8 cellular contexts compared by ENCODE assay signal in the genomic region with DNA sequence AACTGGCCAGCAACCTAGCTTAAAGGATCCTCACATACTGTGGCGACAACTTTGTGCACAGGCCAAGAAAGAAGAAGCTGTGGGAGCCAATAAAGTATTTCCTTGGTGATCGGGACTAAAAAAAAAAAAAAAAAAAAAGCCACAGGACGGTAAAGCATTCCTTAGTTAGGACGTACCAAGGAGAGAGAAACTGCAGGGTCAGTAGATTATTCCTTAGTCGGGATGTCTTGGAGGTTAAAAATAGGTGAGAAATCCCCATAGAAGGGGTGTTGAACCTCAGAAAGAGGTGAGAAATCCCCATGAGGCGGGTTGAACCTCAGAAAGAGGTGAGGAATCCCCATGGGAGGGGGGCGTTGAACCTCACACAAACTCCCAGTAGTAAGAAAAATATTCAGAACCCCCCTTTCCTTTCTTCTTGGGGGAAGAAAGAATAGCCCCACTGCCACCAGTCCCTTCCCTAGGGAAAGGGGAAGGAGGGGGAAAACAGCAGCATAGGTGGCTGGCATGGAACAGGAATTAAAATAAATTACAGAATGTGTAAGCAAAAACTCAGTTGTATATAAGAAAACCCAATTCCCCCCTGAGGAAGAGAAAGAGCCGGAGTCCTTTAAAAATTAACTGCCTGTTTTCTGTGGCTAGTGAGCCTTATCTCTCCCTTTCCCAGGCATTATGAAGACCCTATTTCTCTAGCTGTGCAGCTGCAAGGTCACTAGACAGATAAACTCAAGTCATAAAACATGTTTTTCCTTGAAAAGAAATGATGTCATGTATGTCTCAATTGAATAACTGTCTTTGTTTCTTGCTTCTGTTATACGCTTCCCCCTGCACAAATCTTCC. TPM values are rescaled to one million over a fixed set of nuclear protein-coding genes. Genes with fewer than 3 reads are reported as not detected.
A peak's percentile ranks its signal among the peaks of the same experiment; 100 is the strongest.
DNase-seq lines count a peak whose midpoint lies in the region; ATAC-seq and TF ChIP-seq lines count a peak whose summit lies in the region.

No MANE protein-coding gene starts in this region.

- H3K9ac ChIP-seq in duodenal mucosa (ENCODE audit: low read depth in 1 of 2, low read length in 2 of 2) = peak overlapping the region in 1 of 2 donors; percentile 91

- peak overlapping the region in 3 of 7 donors; percentile 17 to 30 (median 21) for H3K4me3 Mint-ChIP-seq in CD8-positive, alpha-beta memory T cell
- H3K4me3 Mint-ChIP-seq in osteocyte (ENCODE audit: unreplicated experiment) = no peak overlapping the region

- no peak overlapping the region for H3K4me3 ChIP-seq in CD8-positive, alpha-beta memory T cell (ENCODE audit: low read length)
- H3K4me3 ChIP-seq in duodenal mucosa (ENCODE audit: low read depth in 1 of 2, low read length in 2 of 2) (peak overlapping the region; percentile 72 to 85), neutrophil (ENCODE audit: low read depth in 1 of 2, low read length in 1 of 2) (no peak overlapping the region)

- DNase-seq in CD8-positive, alpha-beta memory T cell = no peak
- DNase-seq in NAMALWA (ENCODE audit: low spot score) (peak; percentile 33), NOMO-1 treated with dmso at 0.1 percent for 144 hours (lab: John Stamatoyannopoulos, UW; ENCODE audit: unreplicated experiment) (no peak), osteocyte (ENCODE audit: extremely low spot score, unreplicated experiment) (no peak), NCI-H1694 (lab: John Stamatoyannopoulos, UW) (no peak)

- H3K9me3 Mint-ChIP-seq in CD8-positive, alpha-beta memory T cell = peaks cover 0 to 3% (median 2%) of the 10 kb centered on the region in 5 donors
- H3K9me3 Mint-ChIP-seq in osteocyte (ENCODE audit: unreplicated experiment) = peaks cover 1% of the 10 kb centered on the region

- TF ChIP-seq CTCF in neutrophil (IDR thresholded peaks at IDR 0.05) = no peak
- no peak for TF ChIP-seq CTCF in osteocyte (IDR thresholded peaks at IDR 0.05)

- no peaks in the 10 kb centered on the region for H3K27me3 ChIP-seq in CD8-positive, alpha-beta memory T cell (ENCODE audit: insufficient read depth, low read length, poor library complexity, severe bottlenecking)
- H3K27me3 ChIP-seq in duodenal mucosa (ENCODE audit: control insufficient read depth in 1 of 2, insufficient read depth in 2 of 2, low read length in 2 of 2) (no peaks in the 10 kb centered on the region), neutrophil (no peaks in the 10 kb centered on the region)

- H3K4me1 Mint-ChIP-seq in CD8-positive, alpha-beta memory T cell = peaks cover 30 to 33% (median 31%) of the 10 kb centered on the region in 3 donors
- H3K4me1 Mint-ChIP-seq in osteocyte (ENCODE audit: unreplicated experiment) = peaks cover 31% of the 10 kb centered on the region

- H3K36me3 ChIP-seq in CD8-positive, alpha-beta memory T cell (ENCODE audit: insufficient read depth, low read length) = no peaks in the 10 kb centered on the region
- no peaks in the 10 kb centered on the region for H3K36me3 ChIP-seq in duodenal mucosa (ENCODE audit: control insufficient read depth in 1 of 2, insufficient read depth in 2 of 2, low read length in 2 of 2)
- no peaks in the 10 kb centered on the region for H3K36me3 ChIP-seq in neutrophil

- ATAC-seq in HG03378 (IDR thresholded peaks at IDR 0.05; ENCODE audit: unreplicated experiment) = no peak

- peaks cover 13 to 32% (median 23%) of the 10 kb centered on the region in 3 donors for H3K36me3 Mint-ChIP-seq in CD8-positive, alpha-beta memory T cell
- H3K36me3 Mint-ChIP-seq in osteocyte (ENCODE audit: unreplicated experiment) = peaks cover 2% of the 10 kb centered on the region

- peak overlapping the region; percentile 80 for H3K27ac ChIP-seq in CD8-positive, alpha-beta memory T cell (ENCODE audit: low read depth, low read length)
- H3K27ac ChIP-seq in duodenal mucosa (ENCODE audit: low read depth, low read length) = no peak overlapping the region
- peak overlapping the region; percentile 79 for H3K27ac ChIP-seq in neutrophil

- no peaks in the 10 kb centered on the region for H3K27me3 Mint-ChIP-seq in CD8-positive, alpha-beta memory T cell
- no peaks in the 10 kb centered on the region for H3K27me3 Mint-ChIP-seq in osteocyte (ENCODE audit: unreplicated experiment)

- no peaks in the 10 kb centered on the region for H3K9me3 ChIP-seq in CD8-positive, alpha-beta memory T cell (ENCODE audit: low read length)
- H3K9me3 ChIP-seq in duodenal mucosa (ENCODE audit: control insufficient read depth in 1 of 2, low read length in 2 of 2) (no peaks in the 10 kb centered on the region), neutrophil (no peaks in the 10 kb centered on the region)

- H3K27ac Mint-ChIP-seq in CD8-positive, alpha-beta memory T cell = peak overlapping the region in 1 of 8 donors; percentile 94
- no peak overlapping the region for H3K27ac Mint-ChIP-seq in osteocyte (ENCODE audit: unreplicated experiment)

- CTCF ChIA-PET in CD8-positive, alpha-beta memory T cell (lab: Charles Lee) = interaction anchor here (1.6 kb wide), 1 partner anchor 127 kb away, joined by 3 read pairs; no protein-coding TSS in a partner anchor

- POLR2A ChIA-PET in CD8-positive, alpha-beta memory T cell (lab: Charles Lee) = interaction anchor here (0.6 kb wide), 1 partner anchor 181 kb away, joined by 4 read pairs; no protein-coding TSS in a partner anchor

- peaks cover 41% of the 10 kb centered on the region for H3K4me1 ChIP-seq in CD8-positive, alpha-beta memory T cell (ENCODE audit: insufficient read depth, low read length)
- H3K4me1 ChIP-seq in duodenal mucosa (ENCODE audit: control insufficient read depth in 1 of 2, insufficient read depth in 2 of 2, low read length in 2 of 2) (peaks cover 20 to 35% of the 10 kb centered on the region in 2 donors), neutrophil (ENCODE audit: control insufficient read depth in 1 of 2, insufficient read depth in 1 of 2, low read depth in 1 of 2, low read length in 1 of 2) (peaks cover 32 to 39% of the 10 kb centered on the region in 2 experiments)

RNA-seq across cellular contexts. Expression of gene KLRK1, which starts 26.8 kb away (rescaled TPM):
- total RNA-seq in CD8-positive, alpha-beta memory T cell = 100 to 1,000 TPM; 145 to 161 TPM
- polyA plus RNA-seq in CD8-positive, alpha-beta memory T cell = 562 TPM
- total RNA-seq in osteocyte = 3.2 and 4.9 TPM in 2 replicates

RNA-seq across cellular contexts. Expression of gene KLRC4, which starts 46.5 kb away (rescaled TPM):
- 10 to 100 TPM; 10.7 to 16.2 TPM for total RNA-seq in CD8-positive, alpha-beta memory T cell
- polyA plus RNA-seq in CD8-positive, alpha-beta memory T cell = 3.4 TPM
- 3.1 and 3.3 TPM in 2 replicates for total RNA-seq in osteocyte

RNA-seq across cellular contexts. Expression of gene KLRD1, which starts 55.4 kb away (rescaled TPM):
- total RNA-seq in CD8-positive, alpha-beta memory T cell = 10 to 100 TPM; 65.4 to 70.1 TPM
- 177 TPM for polyA plus RNA-seq in CD8-positive, alpha-beta memory T cell
- 0.03 and 0.37 TPM in 2 replicates for total RNA-seq in osteocyte

RNA-seq across cellular contexts. Expression of gene KLRC3, which starts 57.3 kb away (rescaled TPM):
- total RNA-seq in CD8-positive, alpha-beta memory T cell = 1 to 10 TPM; 3.0 to 3.2 TPM
- polyA plus RNA-seq in CD8-positive, alpha-beta memory T cell = 7.1 TPM
- 4.9 and 6.7 TPM in 2 replicates for total RNA-seq in osteocyte

Comparison
In these comparisons a context has a peak if more than half of its experiments do, and no peak if none do; other contexts are left out.
1. H3K4me3 ChIP-seq: peak in duodenal mucosa (2 of 2); none in CD8-positive, alpha-beta memory T cell (single experiment) and neutrophil (0 of 2).
2. RNA of gene KLRK1, which starts 26.8 kb away (total RNA-seq): 145 to 161 TPM in CD8-positive, alpha-beta memory T cell; 3.2 to 4.9 TPM in osteocyte; every median in the first group is over 10 times any median in the second.
3. RNA of gene KLRD1, which starts 55.4 kb away (total RNA-seq): 65.4 to 70.1 TPM in CD8-positive, alpha-beta memory T cell; 0.03 to 0.37 TPM in osteocyte; every median in the first group is over 10 times any median in the second.